Comparison of ENCODE assay signal across 11 cellular contexts in genomic region chr14:102507891-102508312, GRCh38. TPM values are rescaled to one million over a fixed set of nuclear protein-coding genes. Genes with fewer than 3 reads are reported as not detected.
A peak's percentile ranks its signal among the peaks of the same experiment; 100 is the strongest.
DNase-seq lines count a peak whose midpoint lies in the region; ATAC-seq and TF ChIP-seq lines count a peak whose summit lies in the region.
"Had no signal": no experiment of that assay in that cellular context is flagged by ENCODE, and none has a peak within 500 bp of the region (broad histone marks: within the 10 kb centered on the region; RNA-seq: fewer than 3 reads in every experiment).

No MANE protein-coding gene starts in this region.

- TF ChIP-seq POLR2A in testis (IDR thresholded peaks at IDR 0.05) = no peak

- no peak overlapping the region for H3K4me3 ChIP-seq in kidney epithelial cell (ENCODE audit: low read depth, low read length)
- H3K4me3 ChIP-seq in testis = peak overlapping the region; percentile 31 to 36

- peaks cover 4% of the 10 kb centered on the region for H3K36me3 Mint-ChIP-seq in activated naive CD8-positive, alpha-beta T cell treated with anti-CD3 and anti-CD28 coated beads, Interleukin-2, amount 10 ng/mL, durations not matched to agents 7 days and 5 days
- H3K36me3 Mint-ChIP-seq in activated naive CD8-positive, alpha-beta T cell treated with anti-CD3 and anti-CD28 coated beads, Interleukin-2, amount 50 U/mL, for 24 hours (ENCODE audit: low read depth) = peaks cover 2% of the 10 kb centered on the region
- H3K36me3 Mint-ChIP-seq in activated T-helper 1 cell treated with anti-CD3 and anti-CD28 coated beads, Interleukin-12 subunit alpha, Interleukin-12 subunit beta, Interleukin-2, Interleukin-4 antibody, amounts not matched to agents 30 ng/mL and 10 ng/mL and 1 ng/mL, durations not matched to agents 14 hours and 24 hours and 36 hours (ENCODE audit: low read depth) = no peaks in the 10 kb centered on the region

- no peaks in the 10 kb centered on the region for H3K9me3 ChIP-seq in testis

- intact Hi-C loops in activated T-helper 1 cell treated with anti-CD3 and anti-CD28 coated beads, Interleukin-12 subunit alpha, Interleukin-12 subunit beta, Interleukin-2, Interleukin-4 antibody, amounts not matched to agents 30 ng/mL and 10 ng/mL and 1 ng/mL, durations not matched to agents 14 hours and 24 hours and 36 hours (cut with micrococcal nuclease) = loop anchor here (2.0 kb wide), 1 partner anchor 69 kb away; no protein-coding TSS in a partner anchor
- intact Hi-C loops in testis (cut with DNase I; ENCODE audit: low total_unique reads) = no loop called here

- peak; percentile 10 for TF ChIP-seq CTCF in kidney epithelial cell (IDR thresholded peaks at IDR 0.05; ENCODE audit: insufficient read depth, low read length, poor library complexity, severe bottlenecking)
- no peak for TF ChIP-seq CTCF in testis (IDR thresholded peaks at IDR 0.05)

- no peak overlapping the region for H3K27ac Mint-ChIP-seq in activated naive CD8-positive, alpha-beta T cell treated with anti-CD3 and anti-CD28 coated beads, Interleukin-2, amount 10 ng/mL, durations not matched to agents 7 days and 5 days
- no peak overlapping the region for H3K27ac Mint-ChIP-seq in activated naive CD8-positive, alpha-beta T cell treated with anti-CD3 and anti-CD28 coated beads, Interleukin-2, amount 50 U/mL, for 24 hours
- H3K27ac Mint-ChIP-seq in activated T-helper 1 cell treated with anti-CD3 and anti-CD28 coated beads, Interleukin-12 subunit alpha, Interleukin-12 subunit beta, Interleukin-2, Interleukin-4 antibody, amounts not matched to agents 30 ng/mL and 10 ng/mL and 1 ng/mL, durations not matched to agents 14 hours and 24 hours and 36 hours = peak overlapping the region; percentile 47

- no peaks in the 10 kb centered on the region for H3K27me3 Mint-ChIP-seq in activated naive CD8-positive, alpha-beta T cell treated with anti-CD3 and anti-CD28 coated beads, Interleukin-2, amount 10 ng/mL, durations not matched to agents 7 days and 5 days
- H3K27me3 Mint-ChIP-seq in activated naive CD8-positive, alpha-beta T cell treated with anti-CD3 and anti-CD28 coated beads, Interleukin-2, amount 50 U/mL, for 24 hours = no peaks in the 10 kb centered on the region
- no peaks in the 10 kb centered on the region for H3K27me3 Mint-ChIP-seq in activated T-helper 1 cell treated with anti-CD3 and anti-CD28 coated beads, Interleukin-12 subunit alpha, Interleukin-12 subunit beta, Interleukin-2, Interleukin-4 antibody, amounts not matched to agents 30 ng/mL and 10 ng/mL and 1 ng/mL, durations not matched to agents 14 hours and 24 hours and 36 hours (ENCODE audit: insufficient read depth)

- H3K36me3 ChIP-seq in kidney epithelial cell (ENCODE audit: control insufficient read depth, insufficient read depth, low read length) = no peaks in the 10 kb centered on the region
- no peaks in the 10 kb centered on the region for H3K36me3 ChIP-seq in testis (ENCODE audit: low read depth, missing control alignments)

- peak; percentile 33 for DNase-seq in activated naive CD8-positive, alpha-beta T cell treated with anti-CD3 and anti-CD28 coated beads, Interleukin-2, amount 10 ng/mL, durations not matched to agents 7 days and 5 days
- no peak for DNase-seq in activated naive CD8-positive, alpha-beta T cell treated with anti-CD3 and anti-CD28 coated beads, Interleukin-2, amount 50 U/mL, for 24 hours
- no peak for DNase-seq in activated T-helper 1 cell treated with anti-CD3 and anti-CD28 coated beads, Interleukin-12 subunit alpha, Interleukin-12 subunit beta, Interleukin-2, Interleukin-4 antibody, amounts not matched to agents 30 ng/mL and 10 ng/mL and 1 ng/mL, durations not matched to agents 14 hours and 24 hours and 36 hours (ENCODE audit: low spot score)
- DNase-seq in kidney epithelial cell (ENCODE audit: low read depth) (no peak), testis (no peak)
- no peak for DNase-seq in activated CD4-positive, CD25-positive, alpha-beta regulatory T cell (lab: John Stamatoyannopoulos, UW)
- DNase-seq: aorta; NCI-H1048; stimulated activated CD4-positive, alpha-beta T cell treated with anti-CD3 and anti-CD28 coated beads, Interleukin-15, amount 100 ng/mL, for 24 hours had no signal

- peaks cover 13% of the 10 kb centered on the region for H3K4me1 ChIP-seq in testis

- H3K27ac ChIP-seq in testis = peak overlapping the region; percentile 80 to 89

- H3K4me3 Mint-ChIP-seq in activated naive CD8-positive, alpha-beta T cell treated with anti-CD3 and anti-CD28 coated beads, Interleukin-2, amount 10 ng/mL, durations not matched to agents 7 days and 5 days = no peak overlapping the region
- H3K4me3 Mint-ChIP-seq in activated naive CD8-positive, alpha-beta T cell treated with anti-CD3 and anti-CD28 coated beads, Interleukin-2, amount 50 U/mL, for 24 hours = no peak overlapping the region
- H3K4me3 Mint-ChIP-seq in activated T-helper 1 cell treated with anti-CD3 and anti-CD28 coated beads, Interleukin-12 subunit alpha, Interleukin-12 subunit beta, Interleukin-2, Interleukin-4 antibody, amounts not matched to agents 30 ng/mL and 10 ng/mL and 1 ng/mL, durations not matched to agents 14 hours and 24 hours and 36 hours = peak overlapping the region; percentile 75

- POLR2A ChIA-PET in activated naive CD8-positive, alpha-beta T cell treated with anti-CD3 and anti-CD28 coated beads, Interleukin-2, amount 10 ng/mL, durations not matched to agents 7 days and 5 days (lab: Charles Lee) = no interaction called here

- 89% methylated on average over 7 to 16 of the region's 16 CpGs for WGBS in testis, 2 donors

- no peaks in the 10 kb centered on the region for H3K27me3 ChIP-seq in kidney epithelial cell (ENCODE audit: control insufficient read depth, insufficient read depth, low read length)
- no peaks in the 10 kb centered on the region for H3K27me3 ChIP-seq in testis

- ATAC-seq in activated naive CD8-positive, alpha-beta T cell treated with anti-CD3 and anti-CD28 coated beads, Interleukin-2, amount 10 ng/mL, durations not matched to agents 7 days and 5 days (ENCODE audit: low read depth) = no peak
- no peak for ATAC-seq in activated naive CD8-positive, alpha-beta T cell treated with anti-CD3 and anti-CD28 coated beads, Interleukin-2, amount 50 U/mL, for 24 hours
- ATAC-seq in GM18511 (IDR thresholded peaks at IDR 0.05; ENCODE audit: unreplicated experiment) (no peak), HG03135 (IDR thresholded peaks at IDR 0.05; ENCODE audit: unreplicated experiment) (no peak)

- H3K4me1 Mint-ChIP-seq in activated naive CD8-positive, alpha-beta T cell treated with anti-CD3 and anti-CD28 coated beads, Interleukin-2, amount 10 ng/mL, durations not matched to agents 7 days and 5 days = peaks cover 6% of the 10 kb centered on the region
- H3K4me1 Mint-ChIP-seq in activated naive CD8-positive, alpha-beta T cell treated with anti-CD3 and anti-CD28 coated beads, Interleukin-2, amount 50 U/mL, for 24 hours = peaks cover 11% of the 10 kb centered on the region
- H3K4me1 Mint-ChIP-seq in activated T-helper 1 cell treated with anti-CD3 and anti-CD28 coated beads, Interleukin-12 subunit alpha, Interleukin-12 subunit beta, Interleukin-2, Interleukin-4 antibody, amounts not matched to agents 30 ng/mL and 10 ng/mL and 1 ng/mL, durations not matched to agents 14 hours and 24 hours and 36 hours (ENCODE audit: low read depth) = peaks cover 14% of the 10 kb centered on the region

- no peaks in the 10 kb centered on the region for H3K9me3 Mint-ChIP-seq in activated naive CD8-positive, alpha-beta T cell treated with anti-CD3 and anti-CD28 coated beads, Interleukin-2, amount 10 ng/mL, durations not matched to agents 7 days and 5 days
- H3K9me3 Mint-ChIP-seq in activated naive CD8-positive, alpha-beta T cell treated with anti-CD3 and anti-CD28 coated beads, Interleukin-2, amount 50 U/mL, for 24 hours = no peaks in the 10 kb centered on the region
- H3K9me3 Mint-ChIP-seq in activated T-helper 1 cell treated with anti-CD3 and anti-CD28 coated beads, Interleukin-12 subunit alpha, Interleukin-12 subunit beta, Interleukin-2, Interleukin-4 antibody, amounts not matched to agents 30 ng/mL and 10 ng/mL and 1 ng/mL, durations not matched to agents 14 hours and 24 hours and 36 hours = no peaks in the 10 kb centered on the region

RNA-seq across cellular contexts. Expression of gene ANKRD9, which starts 1.7 kb away (rescaled TPM):
- 1 to 10 TPM; 8.8 to 9.4 TPM for total RNA-seq in activated naive CD8-positive, alpha-beta T cell treated with anti-CD3 and anti-CD28 coated beads, Interleukin-2, amount 10 ng/mL, durations not matched to agents 7 days and 5 days
- 13.4 TPM in 2 replicates for total RNA-seq in activated T-helper 1 cell treated with anti-CD3 and anti-CD28 coated beads, Interleukin-12 subunit alpha, Interleukin-12 subunit beta, Interleukin-2, Interleukin-4 antibody, amounts not matched to agents 30 ng/mL and 10 ng/mL and 1 ng/mL, durations not matched to agents 14 hours and 24 hours and 36 hours
- 35.6 and 43.9 TPM in 2 replicates for total RNA-seq in kidney epithelial cell
- total RNA-seq in testis = 100 to 1,000 TPM in 1 of 2 donors, 10 to 100 TPM in 1; 88.7 to 153 TPM
- 21.0 TPM for polyA plus RNA-seq in testis (ENCODE audit: insufficient read depth, low read depth, low replicate concordance)
